10 cellular contexts compared by ENCODE assay signal in genomic region chr2:36322108-36322507, GRCh38. TPM values are rescaled to one million over a fixed set of nuclear protein-coding genes. Genes with fewer than 3 reads are reported as not detected.
DNase-seq lines count a peak whose midpoint lies in the region; ATAC-seq lines count a peak whose summit lies in the region.
"Had no signal": no experiment of that assay in that cellular context is flagged by ENCODE, and none has a peak within 500 bp of the region (broad histone marks: within the 10 kb centered on the region; RNA-seq: fewer than 3 reads in every experiment).

No MANE protein-coding gene starts in this region.

- DNase-seq in DMS114 treated with DMSO at 0.1 percent for 48 hours (lab: John Stamatoyannopoulos, UW; ENCODE audit: unreplicated experiment) (peak; percentile 37), M059J (ENCODE audit: low read depth) (peak; percentile 36), dedifferentiated amniotic fluid mesenchymal stem cell (ENCODE audit: extremely low spot score) (peak; percentile 55), mucosa of gallbladder (ENCODE audit: low spot score) (peak; percentile 34), NCI-H2227 (lab: John Stamatoyannopoulos, UW; ENCODE audit: unreplicated experiment) (no peak)
- DNase-seq in activated T-cell treated with anti-CD3 and anti-CD28 coated beads, Interleukin-2, amount 50 U/mL, for 48 hours = no peak
- DNase-seq: activated gamma-delta T cell treated with Interleukin-2 at 50 U/mL for 16 hours, NCI-H2227 treated with DMSO at 0.1 percent for 48 hours had no signal

- no peak for ATAC-seq in GM18873 (IDR thresholded peaks at IDR 0.05; ENCODE audit: low FRiP score, unreplicated experiment)
- no peak for ATAC-seq in GM18861 (IDR thresholded peaks at IDR 0.05; ENCODE audit: unreplicated experiment)

RNA-seq across cellular contexts. Expression of gene CRIM1, which starts 33.5 kb away (rescaled TPM):
- total RNA-seq in M059J (2014; rRNA removed; shearing (Covaris generic)) = 98.2 and 186 TPM in 2 replicates
- 153 TPM for total RNA-seq in mucosa of gallbladder

Comparison
In these comparisons a context has a peak if more than half of its experiments do, and no peak if none do; other contexts are left out.
1. DNase-seq: peak in DMS114 treated with DMSO at 0.1 percent for 48 hours (single experiment), M059J (single experiment), dedifferentiated amniotic fluid mesenchymal stem cell (single experiment) and mucosa of gallbladder (single experiment); none in NCI-H2227 (single experiment) and activated T-cell treated with anti-CD3 and anti-CD28 coated beads, Interleukin-2, amount 50 U/mL, for 48 hours (0 of 2).